ENCODE assay signal across 18 cellular contexts in the genomic region with DNA sequence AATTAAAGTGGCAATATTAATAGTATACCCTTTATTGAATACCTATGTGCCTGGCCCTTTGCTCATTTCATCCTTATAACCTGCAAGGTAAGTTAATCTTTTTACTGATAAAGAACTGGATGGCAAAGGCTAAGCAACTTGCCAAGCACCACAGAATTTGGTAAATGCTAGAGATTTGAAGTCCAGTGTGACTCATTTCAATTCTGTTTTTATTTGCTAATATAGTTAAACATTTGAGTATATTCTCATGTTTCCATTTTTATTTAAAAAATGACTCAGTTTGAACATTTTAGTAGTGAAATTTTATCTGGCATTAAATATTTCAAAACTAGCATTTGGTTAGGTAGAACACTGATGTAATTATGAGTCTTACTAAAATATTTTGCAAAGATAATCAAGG. TPM values are rescaled to one million over a fixed set of nuclear protein-coding genes. Genes with fewer than 3 reads are reported as not detected.
DNase-seq lines count a peak whose midpoint lies in the region; ATAC-seq, FAIRE-seq and TF ChIP-seq lines count a peak whose summit lies in the region.
"Had no signal": no experiment of that assay in that cellular context is flagged by ENCODE, and none has a peak within 500 bp of the region (broad histone marks: within the 10 kb centered on the region; RNA-seq: fewer than 3 reads in every experiment).

No MANE protein-coding gene starts in this region.

- H3K4me1 ChIP-seq in PC-9 (replicated peaks; ENCODE audit: insufficient read depth), result no peaks in the 10 kb centered on the region

- 0 out of 2 replicates have a peak, but pooled peaks cover 3% of the 10 kb centered on the region for H4K20me1 ChIP-seq in PC-9 (ENCODE audit: insufficient read depth)

- no TSS peak for BruUV-seq in PC-9 (replicated peaks; lab: Mats Ljungman, UMichigan)

- H3K27ac ChIP-seq in PC-9, result no peak overlapping the region
- H3K27ac ChIP-seq: 22Rv1, C4-2B had no signal

- peaks cover 21% of the 10 kb centered on the region for H3K79me2 ChIP-seq in PC-9 (ENCODE audit: low read depth)

- peak; percentile 37 for FAIRE-seq in A204.1 (lab: Jason Lieb, UNC)
- FAIRE-seq: GM12892, H1, HepG2, HTR-8/SVneo had no signal

- H3K4me3 ChIP-seq in PC-9, result no peak overlapping the region

- DNase-seq in ELR (ENCODE audit: low read depth) (peak; percentile 15), LHCN-M2 (ENCODE audit: low read depth) (peak; percentile 39), iris pigment epithelial cell (ENCODE audit: low read depth) (peak; percentile 24), GF-D8 (lab: John Stamatoyannopoulos, UW) (no peak), PC-9 (no peak), 8988T (no peak)
- DNase-seq: BE2C; CD4-positive, alpha-beta memory T cell; DMS79 treated with DMSO at 0.1 percent for 48 hours had no signal

- peaks cover 18% of the 10 kb centered on the region for H3K36me3 ChIP-seq in PC-9 (ENCODE audit: low read depth)

- CTCF ChIA-PET in PC-9 (lab: Charles Lee), result no interaction called here

- ATAC-seq in GM18907 (IDR thresholded peaks at IDR 0.05; ENCODE audit: unreplicated experiment), result no peak
- ATAC-seq: HCT116, HepG2 had no signal

- no peaks in the 10 kb centered on the region for H3K27me3 ChIP-seq in PC-9 (ENCODE audit: insufficient read depth, low read depth)
- H3K27me3 ChIP-seq: BE2C had no signal

- H3K9me3 ChIP-seq in PC-9 (ENCODE audit: insufficient read depth, low read depth), result no peaks in the 10 kb centered on the region
- H3K9me3 ChIP-seq: BE2C had no signal

- H3K9me2 ChIP-seq in PC-9 (ENCODE audit: insufficient read depth), result no peaks in the 10 kb centered on the region

- H2AFZ ChIP-seq in PC-9, result no peak overlapping the region

- intact Hi-C loops in PC-9 (cut with micrococcal nuclease; ENCODE audit: unreplicated experiment), result no loop called here

- POLR2A ChIA-PET in PC-9 (lab: Charles Lee; ENCODE audit: unreplicated experiment), result no interaction called here

- H3K4me2 ChIP-seq in PC-9, result no peak overlapping the region

- no peak for TF ChIP-seq CTCF in PC-9 (conservative IDR thresholded peaks at IDR 0.05)

- peaks cover 9% of the 10 kb centered on the region; the same call in 1 of the 2 replicates for H3F3A ChIP-seq in PC-9 (ENCODE audit: insufficient read depth, low read depth)

RNA-seq across cellular contexts. Expression of a gene that starts 11.3 kb away (rescaled TPM):
- total RNA-seq in LHCN-M2 (2014; rRNA removed) (163 and 227 TPM in 2 replicates), PC-9 (2021) (164 and 187 TPM in 2 replicates)
- polyA plus RNA-seq in LHCN-M2 (2012), result 185 TPM

Comparison
In these comparisons a context has a peak if more than half of its experiments do, and no peak if none do; other contexts are left out.
1. DNase-seq: peak in ELR (single experiment), LHCN-M2 (single experiment) and iris pigment epithelial cell (single experiment); none in GF-D8 (single experiment), PC-9 (0 of 2) and 8988T (single experiment).